21 cellular contexts compared by ENCODE assay signal in the genomic region with DNA sequence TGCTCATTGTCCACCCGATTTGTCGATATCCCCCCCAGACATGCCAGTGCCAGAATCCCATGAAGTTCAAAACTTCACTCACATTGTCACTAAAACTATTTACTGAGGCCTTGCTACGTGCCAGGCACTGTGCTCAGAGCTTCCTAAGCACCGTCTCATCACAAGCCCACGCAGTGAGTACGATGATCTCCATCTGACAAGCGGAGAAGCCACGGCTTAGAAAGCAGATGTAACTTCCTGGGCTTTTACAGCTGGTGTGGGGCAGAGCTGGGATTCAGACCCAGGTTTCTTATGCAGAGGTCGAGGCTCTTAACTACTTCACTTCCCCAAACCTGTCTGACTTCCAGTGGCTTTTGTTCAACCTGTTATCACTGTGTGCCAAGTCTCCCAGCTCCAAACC.
"Had no signal": no experiment of that assay in that cellular context is flagged by ENCODE, and none has a peak within 500 bp of the region (broad histone marks: within the 10 kb centered on the region; RNA-seq: fewer than 3 reads in every experiment).

No MANE protein-coding gene starts in this region.

- H3K4me3 Mint-ChIP-seq: activated CD4-positive, alpha-beta memory T cell treated with anti-CD3 and anti-CD28 coated beads, Interleukin-2, amount 10 ng/mL, durations not matched to agents 7 days and 5 days; activated CD4-positive, alpha-beta T cell treated with anti-CD3 and anti-CD28 coated beads, Interleukin-2, amount 10 ng/mL, durations not matched to agents 24 days and 14 days; activated naive CD4-positive, alpha-beta T cell treated with anti-CD3 and anti-CD28 coated beads for 36 hours; activated naive CD8-positive, alpha-beta T cell treated with anti-CD3 and anti-CD28 coated beads, Interleukin-2, amount 10 ng/mL, durations not matched to agents 7 days and 5 days; activated T-cell treated with anti-CD3 and anti-CD28 coated beads, Interleukin-2, amount 50 U/mL, for 72 hours; nephron; stimulated activated naive CD8-positive, alpha-beta T cell treated with anti-CD3 and anti-CD28 coated beads, Interleukin-15, amount 100 ng/mL, for 72 hours had no signal

- H3K4me3 ChIP-seq: colonic mucosa, esophagus muscularis mucosa, gastroesophageal sphincter, heart left ventricle, suprapubic skin, tibial nerve had no signal

- DNase-seq: activated CD4-positive, alpha-beta memory T cell treated with anti-CD3 and anti-CD28 coated beads, Interleukin-2, amount 10 ng/mL, durations not matched to agents 7 days and 5 days; activated CD4-positive, alpha-beta T cell treated with anti-CD3 and anti-CD28 coated beads, Interleukin-2, amount 10 ng/mL, durations not matched to agents 24 days and 14 days; activated effector memory CD4-positive, alpha-beta T cell treated with Interleukin-2 at 50 U/mL for 16 hours; activated naive CD4-positive, alpha-beta T cell treated with anti-CD3 and anti-CD28 coated beads for 36 hours; activated naive CD8-positive, alpha-beta T cell treated with anti-CD3 and anti-CD28 coated beads, Interleukin-2, amount 10 ng/mL, durations not matched to agents 7 days and 5 days; activated T-cell treated with anti-CD3 and anti-CD28 coated beads, Interleukin-2, amount 50 U/mL, for 72 hours; amniotic stem cell; colonic mucosa; heart left ventricle; right cardiac atrium; stimulated activated CD4-positive, alpha-beta T cell treated with anti-CD3 and anti-CD28 coated beads, Interleukin-4, amount 100 ng/mL, for 24 hours; stimulated activated naive CD8-positive, alpha-beta T cell treated with anti-CD3 and anti-CD28 coated beads, Interleukin-15, amount 100 ng/mL, for 72 hours; T1000 had no signal

- ATAC-seq: activated CD4-positive, CD25-positive, alpha-beta regulatory T cell treated with anti-CD3 and anti-CD28 coated beads, Interleukin-2, amount 50 U/mL, for 24 hours; activated T-cell treated with anti-CD3 and anti-CD28 coated beads, Interleukin-2, amount 50 U/mL, for 72 hours; gastroesophageal sphincter; heart left ventricle; right cardiac atrium; stimulated activated naive CD8-positive, alpha-beta T cell treated with anti-CD3 and anti-CD28 coated beads, Interleukin-15, amount 100 ng/mL, for 72 hours had no signal

- H3K36me3 Mint-ChIP-seq: activated naive CD8-positive, alpha-beta T cell treated with anti-CD3 and anti-CD28 coated beads, Interleukin-2, amount 10 ng/mL, durations not matched to agents 7 days and 5 days had no signal

- H3K27ac Mint-ChIP-seq: activated CD4-positive, alpha-beta memory T cell treated with anti-CD3 and anti-CD28 coated beads, Interleukin-2, amount 10 ng/mL, durations not matched to agents 7 days and 5 days; activated naive CD4-positive, alpha-beta T cell treated with anti-CD3 and anti-CD28 coated beads for 36 hours; activated naive CD8-positive, alpha-beta T cell treated with anti-CD3 and anti-CD28 coated beads, Interleukin-2, amount 10 ng/mL, durations not matched to agents 7 days and 5 days; activated T-cell treated with anti-CD3 and anti-CD28 coated beads, Interleukin-2, amount 50 U/mL, for 72 hours; nephron had no signal

- H3K27ac ChIP-seq: colonic mucosa, esophagus muscularis mucosa, gastroesophageal sphincter, heart left ventricle, parathyroid adenoma, suprapubic skin, tibial nerve had no signal

- H3K27me3 ChIP-seq: tibial nerve had no signal

- H3K9ac ChIP-seq: parathyroid adenoma had no signal

- H3K36me3 ChIP-seq: colonic mucosa, esophagus muscularis mucosa, gastroesophageal sphincter, heart left ventricle, suprapubic skin, tibial nerve had no signal

- H3K4me1 ChIP-seq: colonic mucosa, heart left ventricle had no signal

- H3K9me3 ChIP-seq: colonic mucosa, esophagus muscularis mucosa, gastroesophageal sphincter, heart left ventricle, suprapubic skin, tibial nerve had no signal

- FAIRE-seq: islet of Langerhans had no signal

- H3K9me3 Mint-ChIP-seq: activated CD4-positive, alpha-beta memory T cell treated with anti-CD3 and anti-CD28 coated beads, Interleukin-2, amount 10 ng/mL, durations not matched to agents 7 days and 5 days; activated CD4-positive, alpha-beta T cell treated with anti-CD3 and anti-CD28 coated beads, Interleukin-2, amount 10 ng/mL, durations not matched to agents 24 days and 14 days; activated naive CD4-positive, alpha-beta T cell treated with anti-CD3 and anti-CD28 coated beads for 36 hours; activated naive CD8-positive, alpha-beta T cell treated with anti-CD3 and anti-CD28 coated beads, Interleukin-2, amount 10 ng/mL, durations not matched to agents 7 days and 5 days; activated T-cell treated with anti-CD3 and anti-CD28 coated beads, Interleukin-2, amount 50 U/mL, for 72 hours; nephron; stimulated activated naive CD8-positive, alpha-beta T cell treated with anti-CD3 and anti-CD28 coated beads, Interleukin-15, amount 100 ng/mL, for 72 hours had no signal

- H3K27me3 Mint-ChIP-seq: activated CD4-positive, alpha-beta memory T cell treated with anti-CD3 and anti-CD28 coated beads, Interleukin-2, amount 10 ng/mL, durations not matched to agents 7 days and 5 days had no signal
